10 cellular contexts compared by ENCODE assay signal in the genomic region with DNA sequence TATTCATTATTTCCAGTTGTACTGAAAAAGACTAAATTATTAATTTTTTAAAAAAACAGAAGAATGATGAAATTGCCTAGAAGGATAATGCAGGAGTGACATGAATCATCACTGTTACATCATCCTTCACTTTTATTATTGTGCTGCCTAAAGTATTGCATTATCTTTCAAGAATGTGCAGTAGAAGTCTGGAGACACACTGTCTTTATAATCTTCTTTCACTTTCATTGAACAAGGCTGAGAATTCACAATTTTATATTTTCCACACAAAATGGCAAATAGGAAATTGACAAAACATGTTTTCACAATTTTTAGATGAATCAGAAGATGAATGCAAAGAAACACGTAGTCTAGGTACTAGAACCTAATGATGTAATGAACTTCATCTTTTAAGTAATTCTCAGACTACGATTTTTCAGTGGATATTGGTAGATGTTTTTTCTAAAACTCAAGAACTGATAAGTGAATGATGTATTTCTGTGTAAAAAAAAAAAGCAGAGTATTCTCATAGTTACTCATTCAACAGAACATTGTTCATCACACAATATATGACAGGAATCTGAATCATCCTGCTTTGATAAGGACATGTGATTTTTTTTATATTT.
DNase-seq lines count a peak whose midpoint lies in the region; ATAC-seq and TF ChIP-seq lines count a peak whose summit lies in the region.
"Had no signal": no experiment of that assay in that cellular context is flagged by ENCODE, and none has a peak within 500 bp of the region (broad histone marks: within the 10 kb centered on the region; RNA-seq: fewer than 3 reads in every experiment).

No MANE protein-coding gene starts in this region.

- DNase-seq in GM13977 (ENCODE audit: low spot score) (peak; percentile 21), NB4 (ENCODE audit: low read depth) (peak; percentile 62), astrocyte of the spinal cord (ENCODE audit: low read depth, low spot score) (peak; percentile 79), sciatic nerve (ENCODE audit: low spot score) (no peak), medulla oblongata (ENCODE audit: extremely low spot score) (no peak), NCI-H187 (lab: John Stamatoyannopoulos, UW) (no peak)
- DNase-seq: NCI-H446 treated with DMSO at 0.1 percent for 48 hours, ovary had no signal

- in situ Hi-C loops in GM13977 (cut with MboI; ENCODE audit: low pct_unique_long_range_greater_than_20kb, low sequenced_read_pairs, unreplicated experiment) (no loop called here), astrocyte of the spinal cord (cut with HindIII; ENCODE audit: low sequenced_read_pairs) (no loop called here)

- intact Hi-C loops in sciatic nerve (cut with DNase I): no loop called here

- TF ChIP-seq CTCF in GM13977 (IDR thresholded peaks at IDR 0.05; ENCODE audit: extremely low read depth, insufficient read depth, missing control alignments) (no peak), NB4 (IDR thresholded peaks at IDR 0.05; ENCODE audit: low read depth, low read length) (no peak), astrocyte of the spinal cord (IDR thresholded peaks at IDR 0.05; ENCODE audit: low read depth, low read length) (no peak)

- ATAC-seq in sciatic nerve: peak; percentile 83
- ATAC-seq in GM19328 (IDR thresholded peaks at IDR 0.05; ENCODE audit: unreplicated experiment): no peak

- no peak for TF ChIP-seq POLR2A in NB4 (IDR thresholded peaks at IDR 0.05; ENCODE audit: extremely low read depth, insufficient read length)

- H3K4me3 ChIP-seq in NB4 (ENCODE audit: low read depth, low read length): peak overlapping the region; percentile 44
- H3K4me3 ChIP-seq in astrocyte of the spinal cord (ENCODE audit: low read depth, low read length): no peak overlapping the region
- H3K4me3 ChIP-seq: ovary, vagina had no signal

Comparison
In these comparisons a context has a peak if more than half of its experiments do, and no peak if none do; other contexts are left out.
1. DNase-seq: peak in GM13977 (single experiment), NB4 (single experiment) and astrocyte of the spinal cord (single experiment); none in sciatic nerve (single experiment), medulla oblongata (single experiment) and NCI-H187 (0 of 2).